ENCODE assay signal across 15 cellular contexts in the genomic region with DNA sequence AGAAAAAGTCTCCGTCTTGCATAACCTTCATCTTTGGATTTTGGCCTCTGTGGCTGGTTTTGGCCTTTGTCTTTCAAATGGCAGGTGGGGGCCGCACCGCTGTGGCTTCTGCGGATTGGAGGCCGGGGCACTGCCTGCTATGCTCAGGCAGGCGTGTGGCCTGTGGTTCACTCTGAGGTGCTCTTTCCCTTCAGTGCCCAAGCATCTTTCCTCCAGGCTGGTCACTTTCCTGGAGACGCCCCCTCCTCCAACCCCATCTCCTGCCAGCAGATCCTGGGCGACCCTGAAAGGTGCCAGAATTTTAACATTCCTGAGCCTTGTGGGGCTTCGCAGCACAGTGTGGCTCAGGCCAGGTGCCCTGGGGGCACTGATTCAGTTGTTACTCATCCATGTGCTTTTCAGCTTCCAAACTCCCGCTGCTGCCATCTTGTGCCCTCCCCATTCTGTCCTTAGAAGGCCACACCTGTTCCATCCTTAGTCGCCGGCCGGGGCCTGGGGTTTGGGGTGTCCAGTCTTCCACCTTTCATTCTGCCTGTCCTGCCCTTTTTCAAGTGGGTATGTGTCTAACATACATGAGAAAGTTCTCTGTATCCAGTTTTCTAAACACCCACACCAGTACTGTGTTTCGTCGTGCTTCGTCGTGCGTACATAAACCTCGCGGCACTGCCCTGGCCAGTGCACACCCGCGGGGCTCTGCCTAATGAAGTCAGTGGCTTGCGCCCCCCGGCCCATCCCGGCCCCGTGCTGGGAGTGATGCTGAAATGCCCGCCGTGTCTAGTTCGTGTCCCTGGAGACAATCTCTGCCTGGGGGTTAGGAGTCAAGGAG. TPM values are rescaled to one million over a fixed set of nuclear protein-coding genes. Genes with fewer than 3 reads are reported as not detected.
DNase-seq lines count a peak whose midpoint lies in the region; ATAC-seq and TF ChIP-seq lines count a peak whose summit lies in the region.
"Had no signal": no experiment of that assay in that cellular context is flagged by ENCODE, and none has a peak within 500 bp of the region (broad histone marks: within the 10 kb centered on the region; RNA-seq: fewer than 3 reads in every experiment).

No MANE protein-coding gene starts in this region.

- intact Hi-C loops in right lobe of liver (cut with DNase I): no loop called here

- peaks cover 0 to 30% (median 11%) of the 10 kb centered on the region in 4 donors for H3K4me1 ChIP-seq in right lobe of liver

- no peak for TF ChIP-seq CTCF in right lobe of liver (IDR thresholded peaks at IDR 0.05)

- no peaks in the 10 kb centered on the region for H3K27me3 ChIP-seq in MG63
- H3K27me3 ChIP-seq in right lobe of liver: no peaks in the 10 kb centered on the region
- H3K27me3 ChIP-seq: body of pancreas, ovary had no signal

- H3K9me3 ChIP-seq in MG63: no peaks in the 10 kb centered on the region
- no peaks in the 10 kb centered on the region for H3K9me3 ChIP-seq in right lobe of liver
- H3K9me3 ChIP-seq: body of pancreas, ovary had no signal

- ATAC-seq in right lobe of liver: peak; percentile 25 to 77 (median 68)

- peak overlapping the region in 2 of 3 donors; percentile 67 to 89 for H3K27ac ChIP-seq in right lobe of liver
- H3K27ac ChIP-seq: body of pancreas, ovary, SK-N-MC had no signal

- 51% methylated on average over 16 of the region's 29 CpGs for WGBS in right lobe of liver (ENCODE audit: insufficient coverage, low coverage, low lambda C conversion rate, missing lambda C conversion rate)

- in situ Hi-C loops in Caki2 (cut with HindIII; ENCODE audit: low pct_unique_long_range_greater_than_20kb, low sequenced_read_pairs): no loop called here

- H3K36me3 ChIP-seq in MG63: peaks cover 46% of the 10 kb centered on the region
- peaks cover 0 to 9% (median 0%) of the 10 kb centered on the region in 4 donors for H3K36me3 ChIP-seq in right lobe of liver
- H3K36me3 ChIP-seq: ovary had no signal

- no peak overlapping the region for H3K4me3 ChIP-seq in MG63
- H3K4me3 ChIP-seq in right lobe of liver: peak overlapping the region in 1 of 3 donors; percentile 7
- H3K4me3 ChIP-seq: body of pancreas, ovary, SK-N-MC had no signal

- TF ChIP-seq POLR2A in right lobe of liver (IDR thresholded peaks at IDR 0.05): no peak

- DNase-seq in Caki2 (ENCODE audit: low read depth) (peak; percentile 53), MG63 (peak; percentile 68), cerebellum (ENCODE audit: low spot score) (peak; percentile 59), right lobe of liver (peak in 2 of 3 donors; percentile 83 to 84), pons (ENCODE audit: low spot score) (no peak), NCI-H345 treated with DMSO at 0.1 percent for 48 hours (lab: John Stamatoyannopoulos, UW; ENCODE audit: unreplicated experiment) (no peak), DMS114 treated with DMSO at 0.1 percent for 48 hours (lab: John Stamatoyannopoulos, UW; ENCODE audit: unreplicated experiment) (no peak)
- no peak for DNase-seq in stimulated activated CD4-positive, alpha-beta T cell treated with anti-CD3 and anti-CD28 coated beads, Interleukin-12 subunit alpha, Interleukin-12 subunit beta, amount 100 ng/mL, for 4 hours
- DNase-seq: activated effector memory CD4-positive, alpha-beta T cell treated with anti-CD3 and anti-CD28 coated beads, Interleukin-2, amount 50 U/mL, for 16 hours; body of pancreas; DMS53; MM.1S; NCI-H2107; ovary had no signal

RNA-seq across cellular contexts. Expression of a gene that starts 12.1 kb away (rescaled TPM):
- 7.1 and 8.2 TPM in 2 replicates for total RNA-seq in Caki2 (2014; rRNA removed; shearing (Covaris generic); ENCODE audit: low replicate concordance)
- 5.8 and 7.5 TPM in 2 replicates for total RNA-seq in MG63 (2014; rRNA removed; shearing (Covaris generic); ENCODE audit: low replicate concordance)
- 60.0 TPM for total RNA-seq in cerebellum
- 10 to 100 TPM; 14.1 to 26.5 (median 23.7) TPM for total RNA-seq in right lobe of liver

RNA-seq across cellular contexts. Expression of a gene that starts 12.4 kb away (rescaled TPM):
- total RNA-seq in Caki2 (2014; rRNA removed; shearing (Covaris generic); ENCODE audit: low replicate concordance): 687 and 810 TPM in 2 replicates
- 1,085 and 1,523 TPM in 2 replicates for total RNA-seq in MG63 (2014; rRNA removed; shearing (Covaris generic); ENCODE audit: low replicate concordance)
- total RNA-seq in cerebellum: 72.6 TPM
- 100 to 1,000 TPM; 108 to 268 (median 116) TPM for total RNA-seq in right lobe of liver

RNA-seq across cellular contexts. Expression of a gene that starts 27.2 kb away (rescaled TPM):
- total RNA-seq in Caki2 (2014; rRNA removed; shearing (Covaris generic); ENCODE audit: low replicate concordance): 21.8 and 31.6 TPM in 2 replicates
- 87.3 and 102 TPM in 2 replicates for total RNA-seq in MG63 (2014; rRNA removed; shearing (Covaris generic); ENCODE audit: low replicate concordance)
- total RNA-seq in cerebellum (18.7 TPM), right lobe of liver (10 to 100 TPM; 27.0 to 45.6 (median 31.8) TPM)

RNA-seq across cellular contexts. Expression of a gene that starts 33.4 kb away (rescaled TPM):
- 57.4 and 65.1 TPM in 2 replicates for total RNA-seq in Caki2 (2014; rRNA removed; shearing (Covaris generic); ENCODE audit: low replicate concordance)
- total RNA-seq in MG63 (2014; rRNA removed; shearing (Covaris generic); ENCODE audit: low replicate concordance): 59.2 and 81.7 TPM in 2 replicates
- total RNA-seq in cerebellum (65.1 TPM), right lobe of liver (10 to 100 TPM in 5 of 6 experiments, 1 to 10 TPM in 1; 9.5 to 19.8 (median 14.2) TPM)

Comparison
In these comparisons a context has a peak if more than half of its experiments do, and no peak if none do; other contexts are left out.
1. DNase-seq: peak in Caki2 (single experiment), MG63 (single experiment), cerebellum (single experiment) and right lobe of liver (2 of 3); none in stimulated activated CD4-positive, alpha-beta T cell treated with anti-CD3 and anti-CD28 coated beads, Interleukin-12 subunit alpha, Interleukin-12 subunit beta, amount 100 ng/mL, for 4 hours (single experiment), pons (single experiment), NCI-H345 treated with DMSO at 0.1 percent for 48 hours (single experiment) and DMS114 treated with DMSO at 0.1 percent for 48 hours (single experiment).